1 cellular context compared by ENCODE assay signal in genomic region chr4:39341075-39341725, GRCh38.
TF ChIP-seq lines count a peak whose summit lies in the region.

No MANE protein-coding gene starts in this region.

TF ChIP-seq in HepG2, 621 proteins besides CTCF, POLR2A, EP300 and RAD21 (continued from another document and continues in another):
- TF ChIP-seq ZNF407 (CRISPR knock-in tag; IDR thresholded peaks at IDR 0.05; ENCODE audit: not compliant biosample characterization) (no peak), GATA4 (IDR thresholded peaks at IDR 0.05; ENCODE audit: borderline replicate concordance, low read depth) (peak; percentile 84; the same call in 1 of the 2 replicates), U2AF2 (IDR thresholded peaks at IDR 0.05; ENCODE audit: low read depth, low read length) (no peak), ARNT (IDR thresholded peaks at IDR 0.05) (no peak), FOXK1 (CRISPR knock-in tag; IDR thresholded peaks at IDR 0.05; ENCODE audit: borderline replicate concordance, low read depth) (peak; percentile 87; the same call in 1 of the 2 replicates), TCF7 (IDR thresholded peaks at IDR 0.05; ENCODE audit: low read depth) (peak; percentile 77), ZNF414 (CRISPR knock-in tag; IDR thresholded peaks at IDR 0.05) (0 out of 2 replicates have a peak, but pooled peaks have one; percentile 28), SMC3 (IDR thresholded peaks at IDR 0.05; ENCODE audit: low read length) (no peak), ZNF143 (CRISPR knock-in tag; IDR thresholded peaks at IDR 0.05) (no peak), TIGD3 (CRISPR knock-in tag; IDR thresholded peaks at IDR 0.05; ENCODE audit: borderline replicate concordance) (no peak), ZNF343 (CRISPR knock-in tag; IDR thresholded peaks at IDR 0.05) (no peak), KDM4B (CRISPR knock-in tag; IDR thresholded peaks at IDR 0.05) (no peak), BRD4 (CRISPR knock-in tag; IDR thresholded peaks at IDR 0.05) (no peak), TARDBP (CRISPR knock-in tag; IDR thresholded peaks at IDR 0.05) (peak; percentile 83), ZNF33A (CRISPR knock-in tag; IDR thresholded peaks at IDR 0.05; ENCODE audit: borderline replicate concordance) (no peak), NFKBIZ (CRISPR knock-in tag; IDR thresholded peaks at IDR 0.05) (peak; percentile 30; the same call in 1 of the 2 replicates), ZNF3 (CRISPR knock-in tag; IDR thresholded peaks at IDR 0.05) (peak; percentile 94), THAP7 (CRISPR knock-in tag; IDR thresholded peaks at IDR 0.05) (no peak), NCOA1 (CRISPR knock-in tag; IDR thresholded peaks at IDR 0.05) (0 out of 2 replicates have a peak, but pooled peaks have one; percentile 20), CENPX (CRISPR knock-in tag; IDR thresholded peaks at IDR 0.05) (no peak), ZSCAN31 (CRISPR knock-in tag; IDR thresholded peaks at IDR 0.05; ENCODE audit: low read depth) (peak; percentile 41; the same call in 1 of the 2 replicates), TBX3 (IDR thresholded peaks at IDR 0.05; ENCODE audit: borderline replicate concordance) (peak; percentile 82), ZNF34 (CRISPR knock-in tag; IDR thresholded peaks at IDR 0.05; ENCODE audit: borderline replicate concordance) (no peak), ZNF549 (CRISPR knock-in tag; IDR thresholded peaks at IDR 0.05) (no peak), ZSCAN9 (CRISPR knock-in tag; IDR thresholded peaks at IDR 0.05; ENCODE audit: borderline replicate concordance) (0 out of 2 replicates have a peak, but pooled peaks have one; percentile 34), RERE (CRISPR knock-in tag; IDR thresholded peaks at IDR 0.05; ENCODE audit: low read depth) (peak; percentile 76), ZBTB7A (CRISPR knock-in tag; IDR thresholded peaks at IDR 0.05) (no peak), FOXO4 (CRISPR knock-in tag; conservative IDR thresholded peaks at IDR 0.05) (no peak), MBD4 (IDR thresholded peaks at IDR 0.05; ENCODE audit: borderline replicate concordance, low read length) (peak; percentile 88), KLF9 (CRISPR knock-in tag; IDR thresholded peaks at IDR 0.05; ENCODE audit: low read depth) (no peak), TFDP2 (CRISPR knock-in tag; IDR thresholded peaks at IDR 0.05) (peak; percentile 38; the same call in 1 of the 2 replicates), ZNF280D (CRISPR knock-in tag; IDR thresholded peaks at IDR 0.05) (peak; percentile 10; the same call in 1 of the 2 replicates), GZF1 (CRISPR knock-in tag; IDR thresholded peaks at IDR 0.05) (no peak), TSC22D2 (CRISPR knock-in tag; IDR thresholded peaks at IDR 0.05; ENCODE audit: borderline replicate concordance) (0 out of 2 replicates have a peak, but pooled peaks have one; percentile 24), ARNT2 (CRISPR knock-in tag; IDR thresholded peaks at IDR 0.05; ENCODE audit: low read depth) (0 out of 2 replicates have a peak, but pooled peaks have one; percentile 39), BCL6 (CRISPR knock-in tag; IDR thresholded peaks at IDR 0.05) (peak; percentile 95), ZNF644 (CRISPR knock-in tag; IDR thresholded peaks at IDR 0.05; ENCODE audit: low read depth) (0 out of 2 replicates have a peak, but pooled peaks have one; percentile 53)
